In genomic region chr9:130963337-130963908, GRCh38 we compare ENCODE assay signal across 27 cellular contexts. TPM values are rescaled to one million over a fixed set of nuclear protein-coding genes. Genes with fewer than 3 reads are reported as not detected.
"Had no signal": no experiment of that assay in that cellular context is flagged by ENCODE, and none has a peak within 500 bp of the region (broad histone marks: within the 10 kb centered on the region; RNA-seq: fewer than 3 reads in every experiment).

No MANE protein-coding gene starts in this region.

- H3K4me3 ChIP-seq: body of pancreas, colonic mucosa, gastrocnemius medialis, left ventricle myocardium inferior, lung, pancreas, psoas muscle, sigmoid colon, stomach, tibial nerve had no signal

- H3K27me3 Mint-ChIP-seq: activated CD8-positive, alpha-beta T cell treated with anti-CD3 and anti-CD28 coated beads for 36 hours; activated naive CD8-positive, alpha-beta T cell treated with anti-CD3 and anti-CD28 coated beads, Interleukin-2, amount 50 U/mL, for 24 hours had no signal

- H3K4me3 Mint-ChIP-seq: activated B cell treated with CpG ODN at 0.5 μM for 24 hours; activated CD8-positive, alpha-beta T cell treated with anti-CD3 and anti-CD28 coated beads for 36 hours; activated naive CD4-positive, alpha-beta T cell treated with anti-CD3 and anti-CD28 coated beads, Interleukin-2, amount 50 U/mL, for 24 hours; activated naive CD8-positive, alpha-beta T cell treated with anti-CD3 and anti-CD28 coated beads, Interleukin-2, amount 50 U/mL, for 24 hours; naive B cell; nephron progenitor cell; stimulated activated naive B cell treated with anti-CD40 and anti-IgM and Interleukin-4, amounts not matched to agents 10 μg/mL and 1 μg/mL and 100 μg/mL, for 72 hours had no signal

- H3K9me3 ChIP-seq: body of pancreas, colonic mucosa, gastrocnemius medialis, neutrophil, pancreas, psoas muscle had no signal

- H3K27ac Mint-ChIP-seq: activated B cell treated with CpG ODN at 0.5 μM for 24 hours; activated CD8-positive, alpha-beta T cell treated with anti-CD3 and anti-CD28 coated beads for 36 hours; activated naive CD4-positive, alpha-beta T cell treated with anti-CD3 and anti-CD28 coated beads, Interleukin-2, amount 50 U/mL, for 24 hours; activated naive CD8-positive, alpha-beta T cell treated with anti-CD3 and anti-CD28 coated beads, Interleukin-2, amount 50 U/mL, for 24 hours; activated T-helper 2 cell treated with anti-CD3 and anti-CD28 coated beads, Interferon-gamma antibody, Interleukin-2, Interleukin-4, amounts not matched to agents 10 μg/mL and 5 μg/mL and 100 μg/mL, durations not matched to agents 14 hours and 24 hours and 36 hours; naive B cell; nephron progenitor cell; stimulated activated naive B cell treated with anti-CD40 and anti-IgM and Interleukin-4, amounts not matched to agents 10 μg/mL and 1 μg/mL and 100 μg/mL, for 72 hours had no signal

- ATAC-seq: activated CD8-positive, alpha-beta T cell treated with anti-CD3 and anti-CD28 coated beads for 36 hours; activated naive CD8-positive, alpha-beta T cell treated with anti-CD3 and anti-CD28 coated beads, Interleukin-2, amount 50 U/mL, for 24 hours; gastrocnemius medialis; stimulated activated naive B cell treated with anti-CD40 and anti-IgM and Interleukin-4, amounts not matched to agents 10 μg/mL and 1 μg/mL and 100 μg/mL, for 72 hours had no signal

- H3K9me3 Mint-ChIP-seq: activated naive CD4-positive, alpha-beta T cell treated with anti-CD3 and anti-CD28 coated beads, Interleukin-2, amount 50 U/mL, for 24 hours had no signal

- H3K4me1 Mint-ChIP-seq: activated B cell treated with CpG ODN at 0.5 μM for 24 hours; activated naive CD4-positive, alpha-beta T cell treated with anti-CD3 and anti-CD28 coated beads, Interleukin-2, amount 50 U/mL, for 24 hours had no signal

- H3K27ac ChIP-seq: body of pancreas, colonic mucosa, gastrocnemius medialis, left ventricle myocardium inferior, neutrophil, pancreas, psoas muscle, sigmoid colon, stomach, tibial nerve had no signal

- H3K4me1 ChIP-seq: body of pancreas, colonic mucosa, gastrocnemius medialis, pancreas, psoas muscle, tibial nerve had no signal

- H3K27me3 ChIP-seq: body of pancreas, colonic mucosa, neutrophil, pancreas, sigmoid colon, stomach had no signal

- H3K36me3 ChIP-seq: colonic mucosa, gastrocnemius medialis, left ventricle myocardium inferior, neutrophil, pancreas, sigmoid colon, stomach, tibial nerve had no signal

- H3K36me3 Mint-ChIP-seq: activated naive CD4-positive, alpha-beta T cell treated with anti-CD3 and anti-CD28 coated beads, Interleukin-2, amount 50 U/mL, for 24 hours had no signal

- DNase-seq: activated B cell treated with CpG ODN at 0.5 μM for 24 hours; activated CD4-positive, alpha-beta T cell treated with anti-CD3 and anti-CD28 coated beads, Interleukin-2, amount 50 U/mL, for 1 hour; activated CD8-positive, alpha-beta T cell treated with anti-CD3 and anti-CD28 coated beads for 36 hours; activated naive CD8-positive, alpha-beta T cell treated with anti-CD3 and anti-CD28 coated beads, Interleukin-2, amount 50 U/mL, for 24 hours; activated T-cell treated with anti-CD3 and anti-CD28 coated beads, Interleukin-2, amount 50 U/mL, for 48 hours; colonic mucosa; effector CD8-positive, alpha-beta T cell; gastrocnemius medialis; glutamatergic neuron; left ventricle myocardium inferior; naive B cell; nephron progenitor cell; pancreas; sigmoid colon; stimulated activated CD4-positive, alpha-beta T cell treated with anti-CD3 and anti-CD28 coated beads, Interleukin-15, amount 100 ng/mL, for 24 hours; stimulated activated CD4-positive, alpha-beta T cell treated with anti-CD3 and anti-CD28 coated beads, Interleukin-2, amount 100 ng/mL, for 24 hours; stimulated activated naive B cell treated with anti-CD40 and anti-IgM and Interleukin-4, amounts not matched to agents 10 μg/mL and 1 μg/mL and 100 μg/mL, for 72 hours; T-helper 2 cell had no signal

RNA-seq across cellular contexts. Expression of gene FIBCD1, which starts 24.4 kb away (rescaled TPM):
- total RNA-seq: activated B cell treated with CpG ODN at 0.5 μM for 24 hours; activated CD8-positive, alpha-beta T cell treated with anti-CD3 and anti-CD28 coated beads for 36 hours; activated T-helper 2 cell treated with anti-CD3 and anti-CD28 coated beads, Interferon-gamma antibody, Interleukin-2, Interleukin-4, amounts not matched to agents 10 μg/mL and 5 μg/mL and 100 μg/mL, durations not matched to agents 14 hours and 24 hours and 36 hours; gastrocnemius medialis; psoas muscle; tibial nerve; ureter had no signal
- polyA plus RNA-seq: pancreas had no signal

RNA-seq across cellular contexts. Expression of gene LAMC3, which starts 45.6 kb away (rescaled TPM):
- total RNA-seq: activated B cell treated with CpG ODN at 0.5 μM for 24 hours; activated T-helper 2 cell treated with anti-CD3 and anti-CD28 coated beads, Interferon-gamma antibody, Interleukin-2, Interleukin-4, amounts not matched to agents 10 μg/mL and 5 μg/mL and 100 μg/mL, durations not matched to agents 14 hours and 24 hours and 36 hours had no signal
